18 cellular contexts compared by ENCODE assay signal in the genomic region with DNA sequence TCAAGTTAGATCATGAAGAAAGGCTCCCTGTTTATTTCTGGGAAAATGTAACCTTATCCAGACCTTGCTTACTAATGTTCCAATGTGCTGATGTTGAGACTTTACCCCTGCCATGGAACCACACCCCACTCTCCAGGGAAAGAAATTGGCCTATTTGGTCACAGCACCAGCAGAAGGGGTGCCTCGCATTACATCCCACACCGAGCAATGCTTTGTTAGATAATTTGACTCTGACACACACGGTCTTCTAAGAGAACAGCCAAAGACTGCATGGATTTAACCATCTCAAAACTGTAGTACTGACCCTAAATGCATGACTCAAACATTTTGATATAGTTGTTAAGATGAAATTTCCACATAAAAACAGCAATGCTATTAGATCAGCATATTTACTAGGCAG.
A peak's percentile ranks its signal among the peaks of the same experiment; 100 is the strongest.
DNase-seq lines count a peak whose midpoint lies in the region; ATAC-seq lines count a peak whose summit lies in the region.
"Had no signal": no experiment of that assay in that cellular context is flagged by ENCODE, and none has a peak within 500 bp of the region (broad histone marks: within the 10 kb centered on the region; RNA-seq: fewer than 3 reads in every experiment).

No MANE protein-coding gene starts in this region.

- intact Hi-C loops in Right ventricle myocardium inferior (cut with DNase I), result loop anchor here (5.0 to 10.0 kb wide), 2 partner anchors 50 to 267 kb away; no protein-coding TSS in a partner anchor
- intact Hi-C loops in cardiac septum (cut with DNase I), result no loop called here

- no peak for DNase-seq in Right ventricle myocardium inferior (ENCODE audit: missing footprints)
- no peak for DNase-seq in cardiac septum (ENCODE audit: low spot score)
- peak; percentile 70 for DNase-seq in dedifferentiated amniotic fluid mesenchymal stem cell (ENCODE audit: extremely low spot score)
- DNase-seq in myocyte (ENCODE audit: low read depth), result peak; percentile 66
- no peak for DNase-seq in stimulated activated CD4-positive, alpha-beta T cell treated with anti-CD3 and anti-CD28 coated beads, Interleukin-15, amount 100 ng/mL, for 24 hours
- DNase-seq: activated CD4-positive, alpha-beta T cell treated with anti-CD3 and anti-CD28 coated beads, Interleukin-2, amount 50 U/mL, for 4 hours; activated effector memory CD4-positive, alpha-beta T cell treated with Interleukin-2 at 50 U/mL for 16 hours; activated naive CD8-positive, alpha-beta T cell treated with anti-CD3 and anti-CD28 coated beads, Interleukin-2, amount 50 U/mL, for 24 hours; GOT3; left colon; nephron progenitor cell; NK-92 treated with Interleukin-12 subunit alpha and Interleukin-12 subunit beta, amount 100 ng/mL, for 24 hours; Peyer's patch; T-helper 2 cell had no signal

- ATAC-seq in Right ventricle myocardium inferior (peak; percentile 63), esophagus mucosa (no peak), GM18498 (IDR thresholded peaks at IDR 0.05; ENCODE audit: unreplicated experiment) (no peak), HG02970 (IDR thresholded peaks at IDR 0.05; ENCODE audit: low FRiP score, unreplicated experiment) (no peak)
- ATAC-seq: activated naive CD8-positive, alpha-beta T cell treated with anti-CD3 and anti-CD28 coated beads, Interleukin-2, amount 50 U/mL, for 24 hours; K562; left colon had no signal

Comparison
In these comparisons a context has a peak if more than half of its experiments do, and no peak if none do; other contexts are left out.
1. DNase-seq: peak in dedifferentiated amniotic fluid mesenchymal stem cell (single experiment) and myocyte (single experiment); none in Right ventricle myocardium inferior (single experiment), cardiac septum (single experiment) and stimulated activated CD4-positive, alpha-beta T cell treated with anti-CD3 and anti-CD28 coated beads, Interleukin-15, amount 100 ng/mL, for 24 hours (single experiment).